8 cellular contexts compared by ENCODE assay signal in genomic region chr1:108877324-108877812, GRCh38. TPM values are rescaled to one million over a fixed set of nuclear protein-coding genes. Genes with fewer than 3 reads are reported as not detected.
DNase-seq lines count a peak whose midpoint lies in the region; ATAC-seq and TF ChIP-seq lines count a peak whose summit lies in the region.

No MANE protein-coding gene starts in this region.

- H3K79me2 ChIP-seq in OCI-LY7 (ENCODE audit: insufficient read depth, low read depth, low read length), result peaks cover 42% of the 10 kb centered on the region

- BruUV-seq in A673 (replicated peaks; lab: Mats Ljungman, UMichigan) (no TSS peak), OCI-LY7 (replicated peaks; lab: Mats Ljungman, UMichigan) (no TSS peak)

- peak overlapping the region; percentile 93 for H3K4me3 Mint-ChIP-seq in mesothelial cell of epicardium

- H4K20me1 ChIP-seq in OCI-LY7 (ENCODE audit: insufficient read depth, low read length), result no peaks in the 10 kb centered on the region

- H3K27me3 ChIP-seq in A673 (replicated peaks; ENCODE audit: insufficient read depth, low read depth, low read length, poor library complexity), result no peaks in the 10 kb centered on the region
- H3K27me3 ChIP-seq in vagina, result no peaks in the 10 kb centered on the region

- H3K4me1 Mint-ChIP-seq in mesothelial cell of epicardium, result peaks cover 9% of the 10 kb centered on the region

- peak overlapping the region; percentile 97 for H3K4me2 ChIP-seq in OCI-LY7 (ENCODE audit: low read length)

- peaks cover 16% of the 10 kb centered on the region for H3K4me1 ChIP-seq in A673 (ENCODE audit: insufficient read depth, low read length, poor library complexity, severe bottlenecking)
- peaks cover 11% of the 10 kb centered on the region for H3K4me1 ChIP-seq in OCI-LY7 (ENCODE audit: insufficient read depth, low read length, poor library complexity, severe bottlenecking)
- peaks cover 19% of the 10 kb centered on the region for H3K4me1 ChIP-seq in vagina

- H3K9me3 ChIP-seq in A673 (ENCODE audit: low read depth, low read length, poor library complexity, severe bottlenecking) (no peaks in the 10 kb centered on the region), OCI-LY7 (ENCODE audit: low read length) (no peaks in the 10 kb centered on the region), vagina (no peaks in the 10 kb centered on the region)

- H3K27ac ChIP-seq in A673 (ENCODE audit: low read depth, low read length, poor library complexity, severe bottlenecking) (peak overlapping the region; percentile 70), OCI-LY7 (ENCODE audit: low read depth, low read length, poor library complexity, severe bottlenecking) (peak overlapping the region; percentile 48), vagina (peak overlapping the region; percentile 92)

- no peaks in the 10 kb centered on the region for H3K27me3 Mint-ChIP-seq in mesothelial cell of epicardium (ENCODE audit: low read depth)

- DNase-seq in A673 (ENCODE audit: low spot score) (peak; percentile 51), GM12864 (ENCODE audit: low read depth) (no peak), OCI-LY7 (ENCODE audit: low spot score) (peak; percentile 43), dermis blood vessel endothelial cell (peak; percentile 50), mesothelial cell of epicardium (ENCODE audit: low spot score in 2 of 2, unreplicated experiment in 2 of 2) (no peak), vagina (ENCODE audit: extremely low spot score in 2 of 2) (no peak)
- no peak for DNase-seq in activated CD8-positive, alpha-beta memory T cell treated with anti-CD3 and anti-CD28 coated beads, Interleukin-2, amount 50 U/mL, for 48 hours

- H3K4me3 ChIP-seq in A673 (ENCODE audit: low read depth, low read length, poor library complexity, severe bottlenecking), result peak overlapping the region; percentile 84
- peak overlapping the region; percentile 79 for H3K4me3 ChIP-seq in GM12864 (ENCODE audit: low read depth, low read length)
- H3K4me3 ChIP-seq in OCI-LY7 (ENCODE audit: low read depth, low read length, poor library complexity, severe bottlenecking), result peak overlapping the region; percentile 94
- H3K4me3 ChIP-seq in vagina, result peak overlapping the region; percentile 76 to 80

- H3K36me3 ChIP-seq in A673 (ENCODE audit: insufficient read depth, low read length, poor library complexity, severe bottlenecking) (no peaks in the 10 kb centered on the region), OCI-LY7 (ENCODE audit: insufficient read depth, low read length) (0 out of 2 replicates have a peak, but pooled peaks cover 5% of the 10 kb centered on the region), vagina (no peaks in the 10 kb centered on the region)

- TF ChIP-seq CTCF in A673 (conservative IDR thresholded peaks at IDR 0.05; ENCODE audit: low read depth, low read length), result no peak
- TF ChIP-seq CTCF in GM12864 (IDR thresholded peaks at IDR 0.05; ENCODE audit: low read depth, low read length, missing control alignments), result no peak
- no peak for TF ChIP-seq CTCF in OCI-LY7 (conservative IDR thresholded peaks at IDR 0.05; ENCODE audit: low read length)
- no peak for TF ChIP-seq CTCF in mesothelial cell of epicardium (IDR thresholded peaks at IDR 0.05; ENCODE audit: unreplicated experiment)
- no peak for TF ChIP-seq CTCF in vagina (IDR thresholded peaks at IDR 0.05)

- ATAC-seq in GM19023 (IDR thresholded peaks at IDR 0.05; ENCODE audit: unreplicated experiment), result no peak

- H2AFZ ChIP-seq in OCI-LY7 (ENCODE audit: low read length), result peak overlapping the region; percentile 79

- CTCF ChIA-PET in A673 (lab: Charles Lee), result interaction anchor here (0.5 to 0.6 kb wide), 2 partner anchors 18 to 1139 kb away, joined by 3 to 8 read pairs; no protein-coding TSS in a partner anchor
- CTCF ChIA-PET in OCI-LY7 (lab: Charles Lee; ENCODE audit: unreplicated experiment), result no interaction called here

- H3K36me3 Mint-ChIP-seq in mesothelial cell of epicardium, result no peaks in the 10 kb centered on the region

- intact Hi-C loops in A673 (cut with micrococcal nuclease; ENCODE audit: unreplicated experiment) (no loop called here), OCI-LY7 (cut with micrococcal nuclease; ENCODE audit: unreplicated experiment) (loop anchor here (2.0 to 5.0 kb wide), 4 partner anchors 85 to 320 kb away; partner anchors contain the start of genes CLCC1, PRPF38B and STXBP3), vagina (cut with DNase I) (no loop called here)

- POLR2A ChIA-PET in A673 (lab: Charles Lee; ENCODE audit: low non-redundant PET) (interaction anchor here (0.7 kb wide), 1 partner anchor 50 kb away, joined by 3 read pairs; no protein-coding TSS in a partner anchor), OCI-LY7 (lab: Charles Lee) (interaction anchor here (0.9 to 1.1 kb wide), 2 partner anchors 21 to 37 kb away, joined by 3 to 4 read pairs; no protein-coding TSS in a partner anchor)

- H3K9me2 ChIP-seq in OCI-LY7 (ENCODE audit: insufficient read depth, low read length), result no peaks in the 10 kb centered on the region

- H3K9me3 Mint-ChIP-seq in mesothelial cell of epicardium, result no peaks in the 10 kb centered on the region

- no peak for TF ChIP-seq POLR2A in vagina (IDR thresholded peaks at IDR 0.05)

- peak overlapping the region; percentile 64 for H3K27ac Mint-ChIP-seq in mesothelial cell of epicardium

RNA-seq across cellular contexts. Expression of gene GPSM2, which starts 0.6 kb away (rescaled TPM):
- total RNA-seq in A673 (2021) (34.7 and 37.6 TPM in 2 replicates), OCI-LY7 (2022) (37.9 and 42.7 TPM in 2 replicates), dermis blood vessel endothelial cell (12.1 and 28.7 TPM in 2 replicates), mesothelial cell of epicardium (9.6 to 11.7 TPM (median 10.4 TPM) in 3 replicates), vagina (45.4 TPM)
- 41.1 and 42.4 TPM in 2 replicates for total RNA-seq in OCI-LY7 (2014; rRNA removed; shearing (Covaris generic))

RNA-seq across cellular contexts. Expression of gene AKNAD1, which starts 20.5 kb away (rescaled TPM):
- total RNA-seq in A673 (2021) (0.54 TPM in 1 of 2 replicates, not detected in the other), OCI-LY7 (2022) (not detected in 2 replicates), dermis blood vessel endothelial cell (0.34 TPM in 1 of 2 replicates, not detected in the other), mesothelial cell of epicardium (0.27 TPM in 1 of 3 replicates, not detected in the others), vagina (3.9 TPM)
- not detected in 2 replicates for total RNA-seq in OCI-LY7 (2014; rRNA removed; shearing (Covaris generic))

Comparison
In these comparisons a context has a peak if more than half of its experiments do, and no peak if none do; other contexts are left out.
1. DNase-seq: peak in A673 (single experiment), OCI-LY7 (single experiment) and dermis blood vessel endothelial cell (single experiment); none in GM12864 (single experiment), mesothelial cell of epicardium (0 of 2), vagina (0 of 2) and activated CD8-positive, alpha-beta memory T cell treated with anti-CD3 and anti-CD28 coated beads, Interleukin-2, amount 50 U/mL, for 48 hours (single experiment).
2. Peak in every context shown above with its lines, with median percentiles within 50 percentile points of each other: H3K27ac ChIP-seq and H3K4me3 ChIP-seq.